ENCODE assay signal across 1 cellular context in the genomic region with DNA sequence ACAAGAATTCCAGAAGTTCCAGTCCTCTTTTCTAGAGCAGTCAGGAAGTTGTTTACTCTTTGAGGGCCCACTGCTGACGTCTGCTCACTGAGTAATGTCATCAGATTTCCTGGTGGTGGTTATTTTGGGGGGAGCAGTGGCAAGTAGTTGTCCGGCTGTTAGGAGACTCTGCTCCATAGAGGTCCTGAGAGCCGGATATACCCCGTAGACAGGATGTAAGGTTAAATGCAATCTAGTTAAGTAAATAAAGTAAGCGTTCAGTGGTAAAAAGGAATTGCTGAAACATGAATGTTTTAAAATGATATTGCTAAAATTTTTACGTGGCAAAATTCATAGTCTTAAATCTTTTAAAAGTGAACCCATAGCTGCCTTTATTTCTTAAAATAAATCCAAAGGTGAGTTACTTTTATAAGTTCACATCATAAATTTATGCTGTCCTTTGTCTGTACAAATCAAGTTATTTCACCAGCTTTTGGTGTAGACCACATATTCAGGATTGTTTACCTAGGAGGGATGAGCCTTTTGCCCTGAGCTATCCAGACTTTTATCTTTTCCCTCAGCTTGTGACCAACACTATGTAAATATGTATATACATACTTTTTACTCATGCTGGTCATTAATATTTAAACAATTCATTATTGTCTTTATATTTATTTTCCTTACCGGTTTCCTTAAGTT.
TF ChIP-seq lines count a peak whose summit lies in the region.

No MANE protein-coding gene starts in this region.

TF ChIP-seq in HepG2, 621 proteins besides CTCF, POLR2A, EP300 and RAD21 (continued from another document and continues in another):
- TF ChIP-seq, protein P1, sequence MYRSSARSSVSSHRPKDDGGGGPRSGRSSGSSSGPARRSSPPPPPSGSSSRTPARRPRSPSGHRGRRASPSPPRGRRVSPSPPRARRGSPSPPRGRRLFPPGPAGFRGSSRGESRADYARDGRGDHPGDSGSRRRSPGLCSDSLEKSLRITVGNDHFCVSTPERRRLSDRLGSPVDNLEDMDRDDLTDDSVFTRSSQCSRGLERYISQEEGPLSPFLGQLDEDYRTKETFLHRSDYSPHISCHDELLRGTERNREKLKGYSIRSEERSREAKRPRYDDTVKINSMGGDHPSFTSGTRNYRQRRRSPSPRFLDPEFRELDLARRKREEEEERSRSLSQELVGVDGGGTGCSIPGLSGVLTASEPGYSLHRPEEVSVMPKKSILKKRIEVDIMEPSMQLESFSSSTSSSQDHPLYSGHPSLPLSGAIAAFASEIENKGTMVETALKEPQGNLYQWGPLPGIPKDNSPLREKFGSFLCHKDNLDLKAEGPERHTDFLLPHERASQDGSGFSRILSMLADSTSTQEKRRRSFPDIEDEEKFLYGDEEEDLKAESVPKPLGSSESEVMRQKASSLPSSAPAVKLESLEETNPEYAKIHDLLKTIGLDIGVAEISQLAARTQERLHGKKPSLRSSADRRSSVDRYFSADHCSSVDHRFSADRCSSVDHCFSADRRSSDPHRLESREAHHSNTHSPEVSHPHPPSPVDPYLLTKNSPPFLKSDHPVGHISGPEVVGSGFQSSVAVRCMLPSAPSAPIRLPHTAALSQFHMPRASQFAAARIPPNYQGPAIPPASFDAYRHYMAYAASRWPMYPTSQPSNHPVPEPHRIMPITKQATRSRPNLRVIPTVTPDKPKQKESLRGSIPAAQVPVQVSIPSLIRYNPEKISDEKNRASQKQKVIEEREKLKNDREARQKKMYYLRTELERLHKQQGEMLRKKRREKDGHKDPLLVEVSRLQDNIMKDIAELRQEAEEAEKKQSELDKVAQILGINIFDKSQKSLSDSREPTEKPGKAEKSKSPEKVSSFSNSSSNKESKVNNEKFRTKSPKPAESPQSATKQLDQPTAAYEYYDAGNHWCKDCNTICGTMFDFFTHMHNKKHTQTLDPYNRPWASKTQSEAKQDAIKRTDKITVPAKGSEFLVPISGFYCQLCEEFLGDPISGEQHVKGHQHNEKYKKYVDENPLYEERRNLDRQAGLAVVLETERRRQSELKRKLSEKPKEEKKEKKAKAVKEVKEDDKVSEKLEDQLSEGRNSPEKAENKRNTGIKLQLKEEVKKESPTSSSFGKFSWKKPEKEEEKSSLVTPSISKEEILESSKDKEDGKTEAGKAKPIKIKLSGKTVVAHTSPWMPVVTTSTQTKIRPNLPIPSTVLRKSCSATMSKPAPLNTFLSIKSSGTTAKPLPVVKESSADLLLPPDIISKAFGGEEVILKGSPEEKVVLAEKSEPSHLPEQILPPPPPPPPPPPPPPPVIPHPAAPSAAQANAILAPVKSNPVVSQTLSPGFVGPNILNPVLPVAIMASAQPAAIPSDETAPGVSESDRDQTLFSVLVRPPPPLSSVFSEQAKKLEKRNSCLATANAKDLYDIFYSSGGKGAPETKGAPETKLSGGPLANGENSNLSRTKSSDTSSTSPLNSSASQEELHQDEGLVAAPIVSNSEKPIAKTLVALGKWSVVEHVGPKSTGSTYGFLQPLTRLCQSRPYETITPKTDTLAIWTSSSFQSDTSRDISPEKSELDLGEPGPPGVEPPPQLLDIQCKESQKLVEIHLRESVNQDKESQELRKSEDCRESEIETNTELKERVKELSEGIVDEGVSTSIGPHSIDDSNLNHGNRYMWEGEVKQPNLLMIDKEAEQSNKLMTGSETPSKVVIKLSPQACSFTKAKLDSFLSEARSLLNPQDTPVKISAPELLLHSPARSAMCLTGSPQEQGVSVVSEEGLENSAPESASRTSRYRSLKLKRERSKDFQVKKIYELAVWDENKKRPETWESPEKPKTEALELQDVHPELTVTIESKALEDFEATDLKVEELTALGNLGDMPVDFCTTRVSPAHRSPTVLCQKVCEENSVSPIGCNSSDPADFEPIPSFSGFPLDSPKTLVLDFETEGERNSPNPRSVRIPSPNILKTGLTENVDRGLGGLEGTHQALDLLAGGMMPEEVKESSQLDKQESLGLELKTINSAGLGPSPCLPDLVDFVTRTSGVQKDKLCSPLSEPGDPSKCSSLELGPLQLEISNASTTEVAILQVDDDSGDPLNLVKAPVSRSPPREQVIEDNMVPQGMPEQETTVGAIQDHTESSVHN (CRISPR knock-in tag; IDR thresholded peaks at IDR 0.05) = no peak
- TF ChIP-seq, protein P2, sequence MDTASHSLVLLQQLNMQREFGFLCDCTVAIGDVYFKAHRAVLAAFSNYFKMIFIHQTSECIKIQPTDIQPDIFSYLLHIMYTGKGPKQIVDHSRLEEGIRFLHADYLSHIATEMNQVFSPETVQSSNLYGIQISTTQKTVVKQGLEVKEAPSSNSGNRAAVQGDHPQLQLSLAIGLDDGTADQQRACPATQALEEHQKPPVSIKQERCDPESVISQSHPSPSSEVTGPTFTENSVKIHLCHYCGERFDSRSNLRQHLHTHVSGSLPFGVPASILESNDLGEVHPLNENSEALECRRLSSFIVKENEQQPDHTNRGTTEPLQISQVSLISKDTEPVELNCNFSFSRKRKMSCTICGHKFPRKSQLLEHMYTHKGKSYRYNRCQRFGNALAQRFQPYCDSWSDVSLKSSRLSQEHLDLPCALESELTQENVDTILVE (CRISPR knock-in tag; IDR thresholded peaks at IDR 0.05) = no peak; the same call in 1 of the 2 replicates
- TF ChIP-seq CEBPG (CRISPR knock-in tag; IDR thresholded peaks at IDR 0.05) = peak; percentile 75
- no peak for TF ChIP-seq ZNF530 (CRISPR knock-in tag; IDR thresholded peaks at IDR 0.05; ENCODE audit: low read depth)
- TF ChIP-seq SRF (IDR thresholded peaks at IDR 0.05; ENCODE audit: low read depth, low read length) = no peak
- no peak for TF ChIP-seq ZNF260 (CRISPR knock-in tag; IDR thresholded peaks at IDR 0.05; ENCODE audit: borderline replicate concordance, low read depth)
- TF ChIP-seq ATAD3A (CRISPR knock-in tag; IDR thresholded peaks at IDR 0.05) = no peak
- TF ChIP-seq ETV5 (CRISPR knock-in tag; IDR thresholded peaks at IDR 0.05; ENCODE audit: borderline replicate concordance) = peak; percentile 95
- TF ChIP-seq ETV6 (CRISPR knock-in tag; conservative IDR thresholded peaks at IDR 0.05) = no peak
- TF ChIP-seq, protein P3, sequence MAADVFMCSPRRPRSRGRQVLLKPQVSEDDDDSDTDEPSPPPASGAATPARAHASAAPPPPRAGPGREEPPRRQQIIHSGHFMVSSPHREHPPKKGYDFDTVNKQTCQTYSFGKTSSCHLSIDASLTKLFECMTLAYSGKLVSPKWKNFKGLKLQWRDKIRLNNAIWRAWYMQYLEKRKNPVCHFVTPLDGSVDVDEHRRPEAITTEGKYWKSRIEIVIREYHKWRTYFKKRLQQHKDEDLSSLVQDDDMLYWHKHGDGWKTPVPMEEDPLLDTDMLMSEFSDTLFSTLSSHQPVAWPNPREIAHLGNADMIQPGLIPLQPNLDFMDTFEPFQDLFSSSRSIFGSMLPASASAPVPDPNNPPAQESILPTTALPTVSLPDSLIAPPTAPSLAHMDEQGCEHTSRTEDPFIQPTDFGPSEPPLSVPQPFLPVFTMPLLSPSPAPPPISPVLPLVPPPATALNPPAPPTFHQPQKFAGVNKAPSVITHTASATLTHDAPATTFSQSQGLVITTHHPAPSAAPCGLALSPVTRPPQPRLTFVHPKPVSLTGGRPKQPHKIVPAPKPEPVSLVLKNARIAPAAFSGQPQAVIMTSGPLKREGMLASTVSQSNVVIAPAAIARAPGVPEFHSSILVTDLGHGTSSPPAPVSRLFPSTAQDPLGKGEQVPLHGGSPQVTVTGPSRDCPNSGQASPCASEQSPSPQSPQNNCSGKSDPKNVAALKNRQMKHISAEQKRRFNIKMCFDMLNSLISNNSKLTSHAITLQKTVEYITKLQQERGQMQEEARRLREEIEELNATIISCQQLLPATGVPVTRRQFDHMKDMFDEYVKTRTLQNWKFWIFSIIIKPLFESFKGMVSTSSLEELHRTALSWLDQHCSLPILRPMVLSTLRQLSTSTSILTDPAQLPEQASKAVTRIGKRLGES (CRISPR knock-in tag; IDR thresholded peaks at IDR 0.05; ENCODE audit: borderline replicate concordance) = no peak
- TF ChIP-seq AGO1 (IDR thresholded peaks at IDR 0.05; ENCODE audit: low read depth, low read length, poor library complexity, severe bottlenecking) = no peak
- TF ChIP-seq, protein P4, sequence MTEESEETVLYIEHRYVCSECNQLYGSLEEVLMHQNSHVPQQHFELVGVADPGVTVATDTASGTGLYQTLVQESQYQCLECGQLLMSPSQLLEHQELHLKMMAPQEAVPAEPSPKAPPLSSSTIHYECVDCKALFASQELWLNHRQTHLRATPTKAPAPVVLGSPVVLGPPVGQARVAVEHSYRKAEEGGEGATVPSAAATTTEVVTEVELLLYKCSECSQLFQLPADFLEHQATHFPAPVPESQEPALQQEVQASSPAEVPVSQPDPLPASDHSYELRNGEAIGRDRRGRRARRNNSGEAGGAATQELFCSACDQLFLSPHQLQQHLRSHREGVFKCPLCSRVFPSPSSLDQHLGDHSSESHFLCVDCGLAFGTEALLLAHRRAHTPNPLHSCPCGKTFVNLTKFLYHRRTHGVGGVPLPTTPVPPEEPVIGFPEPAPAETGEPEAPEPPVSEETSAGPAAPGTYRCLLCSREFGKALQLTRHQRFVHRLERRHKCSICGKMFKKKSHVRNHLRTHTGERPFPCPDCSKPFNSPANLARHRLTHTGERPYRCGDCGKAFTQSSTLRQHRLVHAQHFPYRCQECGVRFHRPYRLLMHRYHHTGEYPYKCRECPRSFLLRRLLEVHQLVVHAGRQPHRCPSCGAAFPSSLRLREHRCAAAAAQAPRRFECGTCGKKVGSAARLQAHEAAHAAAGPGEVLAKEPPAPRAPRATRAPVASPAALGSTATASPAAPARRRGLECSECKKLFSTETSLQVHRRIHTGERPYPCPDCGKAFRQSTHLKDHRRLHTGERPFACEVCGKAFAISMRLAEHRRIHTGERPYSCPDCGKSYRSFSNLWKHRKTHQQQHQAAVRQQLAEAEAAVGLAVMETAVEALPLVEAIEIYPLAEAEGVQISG (CRISPR knock-in tag; IDR thresholded peaks at IDR 0.05) = peak; percentile 23; the same call in 1 of the 2 replicates
- TF ChIP-seq, protein P5, sequence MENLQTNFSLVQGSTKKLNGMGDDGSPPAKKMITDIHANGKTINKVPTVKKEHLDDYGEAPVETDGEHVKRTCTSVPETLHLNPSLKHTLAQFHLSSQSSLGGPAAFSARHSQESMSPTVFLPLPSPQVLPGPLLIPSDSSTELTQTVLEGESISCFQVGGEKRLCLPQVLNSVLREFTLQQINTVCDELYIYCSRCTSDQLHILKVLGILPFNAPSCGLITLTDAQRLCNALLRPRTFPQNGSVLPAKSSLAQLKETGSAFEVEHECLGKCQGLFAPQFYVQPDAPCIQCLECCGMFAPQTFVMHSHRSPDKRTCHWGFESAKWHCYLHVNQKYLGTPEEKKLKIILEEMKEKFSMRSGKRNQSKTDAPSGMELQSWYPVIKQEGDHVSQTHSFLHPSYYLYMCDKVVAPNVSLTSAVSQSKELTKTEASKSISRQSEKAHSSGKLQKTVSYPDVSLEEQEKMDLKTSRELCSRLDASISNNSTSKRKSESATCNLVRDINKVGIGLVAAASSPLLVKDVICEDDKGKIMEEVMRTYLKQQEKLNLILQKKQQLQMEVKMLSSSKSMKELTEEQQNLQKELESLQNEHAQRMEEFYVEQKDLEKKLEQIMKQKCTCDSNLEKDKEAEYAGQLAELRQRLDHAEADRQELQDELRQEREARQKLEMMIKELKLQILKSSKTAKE (CRISPR knock-in tag; IDR thresholded peaks at IDR 0.05; ENCODE audit: borderline replicate concordance) = no peak
- no peak for TF ChIP-seq ZNF616 (CRISPR knock-in tag; IDR thresholded peaks at IDR 0.05; ENCODE audit: low read depth)
- TF ChIP-seq, protein P6, sequence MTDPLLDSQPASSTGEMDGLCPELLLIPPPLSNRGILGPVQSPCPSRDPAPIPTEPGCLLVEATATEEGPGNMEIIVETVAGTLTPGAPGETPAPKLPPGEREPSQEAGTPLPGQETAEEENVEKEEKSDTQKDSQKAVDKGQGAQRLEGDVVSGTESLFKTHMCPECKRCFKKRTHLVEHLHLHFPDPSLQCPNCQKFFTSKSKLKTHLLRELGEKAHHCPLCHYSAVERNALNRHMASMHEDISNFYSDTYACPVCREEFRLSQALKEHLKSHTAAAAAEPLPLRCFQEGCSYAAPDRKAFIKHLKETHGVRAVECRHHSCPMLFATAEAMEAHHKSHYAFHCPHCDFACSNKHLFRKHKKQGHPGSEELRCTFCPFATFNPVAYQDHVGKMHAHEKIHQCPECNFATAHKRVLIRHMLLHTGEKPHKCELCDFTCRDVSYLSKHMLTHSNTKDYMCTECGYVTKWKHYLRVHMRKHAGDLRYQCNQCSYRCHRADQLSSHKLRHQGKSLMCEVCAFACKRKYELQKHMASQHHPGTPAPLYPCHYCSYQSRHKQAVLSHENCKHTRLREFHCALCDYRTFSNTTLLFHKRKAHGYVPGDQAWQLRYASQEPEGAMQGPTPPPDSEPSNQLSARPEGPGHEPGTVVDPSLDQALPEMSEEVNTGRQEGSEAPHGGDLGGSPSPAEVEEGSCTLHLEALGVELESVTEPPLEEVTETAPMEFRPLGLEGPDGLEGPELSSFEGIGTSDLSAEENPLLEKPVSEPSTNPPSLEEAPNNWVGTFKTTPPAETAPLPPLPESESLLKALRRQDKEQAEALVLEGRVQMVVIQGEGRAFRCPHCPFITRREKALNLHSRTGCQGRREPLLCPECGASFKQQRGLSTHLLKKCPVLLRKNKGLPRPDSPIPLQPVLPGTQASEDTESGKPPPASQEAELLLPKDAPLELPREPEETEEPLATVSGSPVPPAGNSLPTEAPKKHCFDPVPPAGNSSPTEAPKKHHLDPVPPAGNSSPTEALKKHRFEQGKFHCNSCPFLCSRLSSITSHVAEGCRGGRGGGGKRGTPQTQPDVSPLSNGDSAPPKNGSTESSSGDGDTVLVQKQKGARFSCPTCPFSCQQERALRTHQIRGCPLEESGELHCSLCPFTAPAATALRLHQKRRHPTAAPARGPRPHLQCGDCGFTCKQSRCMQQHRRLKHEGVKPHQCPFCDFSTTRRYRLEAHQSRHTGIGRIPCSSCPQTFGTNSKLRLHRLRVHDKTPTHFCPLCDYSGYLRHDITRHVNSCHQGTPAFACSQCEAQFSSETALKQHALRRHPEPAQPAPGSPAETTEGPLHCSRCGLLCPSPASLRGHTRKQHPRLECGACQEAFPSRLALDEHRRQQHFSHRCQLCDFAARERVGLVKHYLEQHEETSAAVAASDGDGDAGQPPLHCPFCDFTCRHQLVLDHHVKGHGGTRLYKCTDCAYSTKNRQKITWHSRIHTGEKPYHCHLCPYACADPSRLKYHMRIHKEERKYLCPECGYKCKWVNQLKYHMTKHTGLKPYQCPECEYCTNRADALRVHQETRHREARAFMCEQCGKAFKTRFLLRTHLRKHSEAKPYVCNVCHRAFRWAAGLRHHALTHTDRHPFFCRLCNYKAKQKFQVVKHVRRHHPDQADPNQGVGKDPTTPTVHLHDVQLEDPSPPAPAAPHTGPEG (CRISPR knock-in tag; IDR thresholded peaks at IDR 0.05) = no peak
- TF ChIP-seq CCDC6 (CRISPR knock-in tag; IDR thresholded peaks at IDR 0.05) = no peak
- TF ChIP-seq ZNF564 (CRISPR knock-in tag; IDR thresholded peaks at IDR 0.05) = no peak
- no peak for TF ChIP-seq ZNF484 (CRISPR knock-in tag; IDR thresholded peaks at IDR 0.05; ENCODE audit: borderline replicate concordance, low read depth)
- no peak for TF ChIP-seq ZMYM2 (CRISPR knock-in tag; IDR thresholded peaks at IDR 0.05)
- TF ChIP-seq TSC22D2 (CRISPR knock-in tag; IDR thresholded peaks at IDR 0.05; ENCODE audit: borderline replicate concordance) = no peak
- TF ChIP-seq MED13 (CRISPR knock-in tag; IDR thresholded peaks at IDR 0.05) = no peak
- TF ChIP-seq GABPB1 (CRISPR knock-in tag; IDR thresholded peaks at IDR 0.05) = peak; percentile 25; the same call in 1 of the 2 replicates
- TF ChIP-seq, protein P7, sequence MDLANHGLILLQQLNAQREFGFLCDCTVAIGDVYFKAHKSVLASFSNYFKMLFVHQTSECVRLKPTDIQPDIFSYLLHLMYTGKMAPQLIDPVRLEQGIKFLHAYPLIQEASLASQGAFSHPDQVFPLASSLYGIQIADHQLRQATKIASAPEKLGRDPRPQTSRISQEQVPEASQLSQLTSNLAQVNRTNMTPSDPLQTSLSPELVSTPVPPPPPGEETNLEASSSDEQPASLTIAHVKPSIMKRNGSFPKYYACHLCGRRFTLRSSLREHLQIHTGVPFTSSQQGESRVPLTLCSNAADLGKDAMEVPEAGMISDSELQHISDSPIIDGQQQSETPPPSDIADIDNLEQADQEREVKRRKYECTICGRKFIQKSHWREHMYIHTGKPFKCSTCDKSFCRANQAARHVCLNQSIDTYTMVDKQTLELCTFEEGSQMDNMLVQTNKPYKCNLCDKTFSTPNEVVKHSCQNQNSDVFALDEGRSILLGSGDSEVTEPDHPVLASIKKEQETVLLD (CRISPR knock-in tag; IDR thresholded peaks at IDR 0.05; ENCODE audit: low read depth) = no peak
